1 cellular context compared by ENCODE assay signal in genomic region chr15:75651810-75652543, GRCh38.
TF ChIP-seq lines count a peak whose summit lies in the region.

No MANE protein-coding gene starts in this region.

TF ChIP-seq in K562, 482 proteins besides CTCF, POLR2A, EP300 and RAD21:
- peak in 1 of 2 experiments; percentile 50; a peak in 1 of 4 replicates for TF ChIP-seq MLX (CRISPR knock-in tag; conservative IDR thresholded peaks at IDR 0.05)
- peak; percentile 66 for TF ChIP-seq RBM25 (IDR thresholded peaks at IDR 0.05; ENCODE audit: low read depth, low read length, severe bottlenecking)
- peak; percentile 75 for TF ChIP-seq SMARCA5 (IDR thresholded peaks at IDR 0.05)
- peak in 1 of 2 experiments; percentile 19; a peak in 1 of 4 replicates for TF ChIP-seq RCOR1 (IDR thresholded peaks at IDR 0.05; ENCODE audit: borderline replicate concordance in 1 of 2, low read depth in 2 of 2, low read length in 2 of 2)
- no peak for TF ChIP-seq ELF2 (CRISPR knock-in tag; IDR thresholded peaks at IDR 0.05)
- peak; percentile 31 for TF ChIP-seq NCOA4 (IDR thresholded peaks at IDR 0.05; ENCODE audit: partially characterized antibody)
- TF ChIP-seq FOXP1 (CRISPR knock-in tag; IDR thresholded peaks at IDR 0.05): 0 out of 2 replicates have a peak, but pooled peaks have one; percentile 51
- peak; percentile 10; the same call in 1 of the 2 replicates for TF ChIP-seq ZNF384 (IDR thresholded peaks at IDR 0.05; ENCODE audit: low read depth, low read length)
- TF ChIP-seq YY1 (IDR thresholded peaks at IDR 0.05; ENCODE audit: borderline replicate concordance in 1 of 3, control insufficient read depth in 1 of 3, extremely low read depth in 1 of 3, insufficient read depth in 3 of 3, insufficient read length in 1 of 3, insufficient replicate concordance in 2 of 3, low read depth in 1 of 3, low read length in 2 of 3): peak in 1 of 3 experiments; percentile 32
- TF ChIP-seq HDGF (IDR thresholded peaks at IDR 0.05): peak; percentile 82
- no peak for TF ChIP-seq NFE2 (IDR thresholded peaks at IDR 0.05; ENCODE audit: low read depth)
- 0 out of 2 replicates have a peak, but pooled peaks have one; percentile 10 for TF ChIP-seq MAX (CRISPR knock-in tag; IDR thresholded peaks at IDR 0.05)
- no peak for TF ChIP-seq TBL1XR1 (IDR thresholded peaks at IDR 0.05; ENCODE audit: low read length in 2 of 2)
- TF ChIP-seq ZBTB40 (IDR thresholded peaks at IDR 0.05): peak; percentile 42; the same call in 1 of the 2 replicates
- no peak for TF ChIP-seq ZBTB40 (CRISPR knock-in tag; IDR thresholded peaks at IDR 0.05)
- 0 out of 4 replicates have a peak, but pooled peaks of 1 of the 2 experiments have one; percentile 9 for TF ChIP-seq SIN3A (IDR thresholded peaks at IDR 0.05; ENCODE audit: borderline replicate concordance in 2 of 2, control insufficient read depth in 1 of 2, low read depth in 2 of 2, low read length in 2 of 2)
- peak; percentile 69 for TF ChIP-seq ZFP36 (IDR thresholded peaks at IDR 0.05; ENCODE audit: low read depth, low read length, partially characterized antibody)
- TF ChIP-seq TCF15 (CRISPR knock-in tag; IDR thresholded peaks at IDR 0.05): no peak
- TF ChIP-seq BCOR (IDR thresholded peaks at IDR 0.05): peak; percentile 92
- TF ChIP-seq REST (CRISPR knock-in tag; IDR thresholded peaks at IDR 0.05; ENCODE audit: low read depth): no peak
- TF ChIP-seq KDM1A (IDR thresholded peaks at IDR 0.05): peak in 1 of 2 experiments; percentile 41; a peak in 1 of 4 replicates
